In the genomic region with DNA sequence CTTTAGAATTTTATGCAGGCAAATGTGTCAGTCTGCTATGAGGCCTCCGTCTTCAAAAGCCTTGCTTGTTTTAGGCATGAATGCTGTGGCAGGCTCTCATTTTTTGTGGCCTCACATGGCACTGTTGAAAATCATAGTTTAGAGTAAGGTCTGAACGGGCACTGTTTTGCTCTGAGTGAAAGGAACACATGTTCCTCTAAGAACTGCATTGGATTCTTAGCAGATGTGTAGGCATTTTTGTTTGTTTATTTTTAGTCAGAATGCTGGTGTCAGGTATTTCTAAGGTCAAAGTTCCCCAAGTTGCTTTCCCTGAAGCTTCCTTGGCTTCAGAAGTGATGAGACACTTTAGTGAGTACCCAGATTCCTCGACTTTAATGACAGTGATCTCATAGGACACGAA, we compare ENCODE assay signal across 19 cellular contexts.
"Had no signal": no experiment of that assay in that cellular context is flagged by ENCODE, and none has a peak within 500 bp of the region (broad histone marks: within the 10 kb centered on the region; RNA-seq: fewer than 3 reads in every experiment).

No MANE protein-coding gene starts in this region.

- FAIRE-seq: endometrium had no signal

- H3K36me3 ChIP-seq: esophagus muscularis mucosa, gastrocnemius medialis, heart right ventricle, neutrophil, right lobe of liver, spleen, tibial nerve had no signal

- DNase-seq: effector memory CD4-positive, alpha-beta T cell; gastrocnemius medialis; heart right ventricle; islet precursor cell; mammary epithelial cell; naive thymus-derived CD8-positive, alpha-beta T cell; psoas muscle; retina; right lobe of liver; spleen; stimulated activated CD4-positive, alpha-beta T cell treated with anti-CD3 and anti-CD28 coated beads, Interleukin-15, amount 100 ng/mL, for 24 hours; stimulated activated CD4-positive, alpha-beta T cell treated with anti-CD3 and anti-CD28 coated beads, Interleukin-1b, Interleukin-23, amount 100 ng/mL, for 48 hours; stimulated activated CD4-positive, alpha-beta T cell treated with anti-CD3 and anti-CD28 coated beads, Interleukin-4, amount 100 ng/mL, for 24 hours had no signal

- H3K4me3 ChIP-seq: esophagus muscularis mucosa, gastrocnemius medialis, heart right ventricle, psoas muscle, right lobe of liver, spleen, tibial nerve had no signal

- H3K27me3 ChIP-seq: esophagus muscularis mucosa, gastrocnemius medialis, neutrophil, right lobe of liver, spleen, tibial nerve had no signal

- ATAC-seq: gastrocnemius medialis; heart right ventricle; left lobe of liver; naive thymus-derived CD8-positive, alpha-beta T cell; psoas muscle; right lobe of liver; stimulated activated memory B cell treated with anti-CD40 and anti-IgM and Interleukin-4, amounts not matched to agents 10 μg/mL and 1 μg/mL and 100 μg/mL, for 72 hours had no signal
